Comparison of ENCODE assay signal across 12 cellular contexts in genomic region chr9:101648493-101648892, GRCh38. TPM values are rescaled to one million over a fixed set of nuclear protein-coding genes. Genes with fewer than 3 reads are reported as not detected.
"Had no signal": no experiment of that assay in that cellular context is flagged by ENCODE, and none has a peak within 500 bp of the region (broad histone marks: within the 10 kb centered on the region; RNA-seq: fewer than 3 reads in every experiment).

No MANE protein-coding gene starts in this region.

- H3K9ac ChIP-seq: GM23248 had no signal

- H3K4me2 ChIP-seq: GM23338 had no signal

- H2AFZ ChIP-seq: GM23248 had no signal

- H3K9me3 ChIP-seq: HAP-1 had no signal

- DNase-seq: GM23248, GOT3, H7, H9, HCEC 1CT, HFFc6 had no signal

- H3K4me3 ChIP-seq: GM23248, GM23338, HAP-1 had no signal

- FAIRE-seq: H54 had no signal

- H3K36me3 ChIP-seq: HAP-1 had no signal

- ATAC-seq: GM23338, HCT116 had no signal

- H3K27ac ChIP-seq: GM23248 had no signal

RNA-seq across cellular contexts. Expression of gene PPP3R2, which starts 53.7 kb away (rescaled TPM):
- total RNA-seq: GM23248, GM23338, H1, H4, H7, H9, HFFc6 had no signal
- polyA plus RNA-seq: GM23248, GM23338, H1 had no signal
